Comparison of ENCODE assay signal across 12 cellular contexts in the genomic region with DNA sequence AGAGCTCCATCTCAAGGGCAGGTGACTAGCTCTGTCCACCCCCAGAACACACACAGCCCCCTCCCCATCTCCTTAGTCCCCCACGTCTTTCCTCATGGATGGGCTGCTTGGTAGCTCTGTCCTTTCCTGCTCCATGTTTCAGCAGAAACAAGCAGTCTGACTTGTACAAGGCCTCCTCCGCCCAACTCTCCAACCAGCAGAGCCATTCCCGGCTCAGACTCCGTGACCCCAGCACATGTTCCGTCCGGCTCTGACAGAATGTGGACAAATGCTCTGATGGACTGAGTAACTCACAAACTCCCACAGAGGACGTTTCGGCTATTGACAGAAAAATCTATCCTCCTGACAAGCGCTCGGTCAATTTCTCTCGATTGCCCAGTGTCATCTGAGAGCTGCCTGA.
"Had no signal": no experiment of that assay in that cellular context is flagged by ENCODE, and none has a peak within 500 bp of the region (broad histone marks: within the 10 kb centered on the region; RNA-seq: fewer than 3 reads in every experiment).

No MANE protein-coding gene starts in this region.

- H3K9me3 ChIP-seq: prostate gland, upper lobe of left lung had no signal

- H3K27me3 Mint-ChIP-seq: activated naive CD8-positive, alpha-beta T cell treated with anti-CD3 and anti-CD28 coated beads for 36 hours; stimulated activated naive CD8-positive, alpha-beta T cell treated with anti-CD3 and anti-CD28 coated beads, Interleukin-15, Interleukin-2, amounts not matched to agents 100 ng/mL and 50 ng/mL, for 24 hours had no signal

- DNase-seq: activated naive CD8-positive, alpha-beta T cell treated with anti-CD3 and anti-CD28 coated beads for 36 hours; brain microvascular endothelial cell; cortex of kidney; effector CD8-positive, alpha-beta T cell; foreskin melanocyte; naive thymus-derived CD8-positive, alpha-beta T cell; upper lobe of left lung had no signal

- ATAC-seq: activated CD4-positive, CD25-positive, alpha-beta regulatory T cell treated with anti-CD3 and anti-CD28 coated beads, Interleukin-2, amount 50 U/mL, for 24 hours; left lobe of liver; naive thymus-derived CD8-positive, alpha-beta T cell had no signal

- H3K36me3 Mint-ChIP-seq: activated naive CD8-positive, alpha-beta T cell treated with anti-CD3 and anti-CD28 coated beads for 36 hours; naive thymus-derived CD8-positive, alpha-beta T cell had no signal

- H3K27ac ChIP-seq: brain microvascular endothelial cell, prostate gland, upper lobe of left lung had no signal

- H3K27me3 ChIP-seq: brain microvascular endothelial cell, upper lobe of left lung had no signal

- H3K27ac Mint-ChIP-seq: activated naive CD8-positive, alpha-beta T cell treated with anti-CD3 and anti-CD28 coated beads for 36 hours; activated T-helper 1 cell treated with anti-CD3 and anti-CD28 coated beads, Interleukin-12 subunit alpha, Interleukin-12 subunit beta, Interleukin-2, Interleukin-4 antibody, amounts not matched to agents 30 ng/mL and 10 ng/mL and 1 ng/mL, durations not matched to agents 14 hours and 24 hours and 36 hours; stimulated activated naive CD8-positive, alpha-beta T cell treated with anti-CD3 and anti-CD28 coated beads, Interleukin-15, Interleukin-2, amounts not matched to agents 100 ng/mL and 50 ng/mL, for 24 hours had no signal

- H3K36me3 ChIP-seq: brain microvascular endothelial cell, prostate gland, upper lobe of left lung had no signal

- H3K4me3 Mint-ChIP-seq: activated naive CD8-positive, alpha-beta T cell treated with anti-CD3 and anti-CD28 coated beads for 36 hours; activated T-helper 1 cell treated with anti-CD3 and anti-CD28 coated beads, Interleukin-12 subunit alpha, Interleukin-12 subunit beta, Interleukin-2, Interleukin-4 antibody, amounts not matched to agents 30 ng/mL and 10 ng/mL and 1 ng/mL, durations not matched to agents 14 hours and 24 hours and 36 hours; naive thymus-derived CD8-positive, alpha-beta T cell; stimulated activated naive CD8-positive, alpha-beta T cell treated with anti-CD3 and anti-CD28 coated beads, Interleukin-15, Interleukin-2, amounts not matched to agents 100 ng/mL and 50 ng/mL, for 24 hours had no signal

- H3K9me3 Mint-ChIP-seq: activated naive CD8-positive, alpha-beta T cell treated with anti-CD3 and anti-CD28 coated beads for 36 hours; activated T-helper 1 cell treated with anti-CD3 and anti-CD28 coated beads, Interleukin-12 subunit alpha, Interleukin-12 subunit beta, Interleukin-2, Interleukin-4 antibody, amounts not matched to agents 30 ng/mL and 10 ng/mL and 1 ng/mL, durations not matched to agents 14 hours and 24 hours and 36 hours; naive thymus-derived CD8-positive, alpha-beta T cell; stimulated activated naive CD8-positive, alpha-beta T cell treated with anti-CD3 and anti-CD28 coated beads, Interleukin-15, Interleukin-2, amounts not matched to agents 100 ng/mL and 50 ng/mL, for 24 hours had no signal

- H3K4me3 ChIP-seq: prostate gland, upper lobe of left lung had no signal
